Comparison of ENCODE assay signal across 24 cellular contexts in the genomic region with DNA sequence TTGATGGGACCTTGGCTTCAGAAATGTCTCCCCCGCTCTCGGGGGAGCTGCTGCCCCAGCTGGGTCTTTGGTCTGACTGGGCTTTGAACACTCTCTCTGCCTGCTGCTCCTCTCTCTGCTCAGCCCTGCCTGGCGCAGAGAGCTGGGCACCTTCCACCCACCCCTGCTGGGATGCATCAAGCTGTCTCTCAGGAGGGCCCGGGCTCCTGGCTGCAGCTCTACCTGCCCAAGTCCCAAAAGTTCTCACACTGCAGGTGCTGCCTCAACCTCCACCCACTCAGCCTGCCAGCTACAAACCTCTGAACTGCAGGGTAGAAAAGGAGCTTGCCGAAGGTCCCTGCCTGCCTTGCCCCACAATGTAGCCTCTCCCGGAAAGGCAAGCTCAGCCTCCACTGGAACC. TPM values are rescaled to one million over a fixed set of nuclear protein-coding genes. Genes with fewer than 3 reads are reported as not detected.
DNase-seq lines count a peak whose midpoint lies in the region; ATAC-seq and TF ChIP-seq lines count a peak whose summit lies in the region.
"Had no signal": no experiment of that assay in that cellular context is flagged by ENCODE, and none has a peak within 500 bp of the region (broad histone marks: within the 10 kb centered on the region; RNA-seq: fewer than 3 reads in every experiment).

No MANE protein-coding gene starts in this region.

- H2AFZ ChIP-seq in neuronal stem cell (ENCODE audit: low read length): no peak overlapping the region

- WGBS in neuronal stem cell (ENCODE audit: extremely low coverage in 2 of 2, insufficient read length in 2 of 2, insufficient replicate concordance in 1 of 2), 2 donors: no CpG with 5 or more reads among the region's 6 CpGs
- WGBS in spleen, 5 donors: 84 to 94% (median 92%) methylated on average over 3 to 6 of the region's 6 CpGs
- whole genome bisulfite sequencing in mesendoderm (ENCODE audit: extremely low coverage, insufficient coverage, low lambda C conversion rate): no CpG with 5 or more reads among the region's 6 CpGs

- H3K23ac ChIP-seq in neuronal stem cell (ENCODE audit: low read depth, low read length, poor library complexity) (peak overlapping the region; percentile 52), mesendoderm (ENCODE audit: low read length) (no peak overlapping the region)

- intact Hi-C loops in spleen (cut with DNase I; ENCODE audit: low total_unique reads): no loop called here

- no peak for TF ChIP-seq POLR2A in spleen (IDR thresholded peaks at IDR 0.05)

- no peak overlapping the region for H4K5ac ChIP-seq in mesendoderm (ENCODE audit: low read length)

- H3K27me3 ChIP-seq in RWPE2 (ENCODE audit: insufficient read depth, poor library complexity, severe bottlenecking) (no peaks in the 10 kb centered on the region), neuronal stem cell (ENCODE audit: control insufficient read depth in 3 of 3, insufficient read depth in 3 of 3, low read depth in 1 of 3, low read length in 3 of 3) (no peaks in the 10 kb centered on the region), spleen (replicated peaks in 1 of 7) (peaks cover 0 to 9% (median 0%) of the 10 kb centered on the region in 7 donors), mesendoderm (ENCODE audit: insufficient read depth, low read length, poor library complexity) (no peaks in the 10 kb centered on the region)
- H3K27me3 ChIP-seq: BE2C, BLaER1 had no signal

- DNase-seq in RWPE2 (ENCODE audit: low spot score): peak; percentile 42
- DNase-seq in mesenteric fat pad (ENCODE audit: low spot score): peak; percentile 71
- no peak for DNase-seq in neuronal stem cell (ENCODE audit: low spot score)
- peak; percentile 69 for DNase-seq in spleen
- DNase-seq in mesendoderm: no peak
- no peak for DNase-seq in OCI-M1 (lab: John Stamatoyannopoulos, UW)
- DNase-seq in pons (ENCODE audit: low spot score): no peak
- DNase-seq: 8988T; ACHN; BE2C; C1 segment of cervical spinal cord; CD4-positive, alpha-beta memory T cell; CD4-positive, CD25-positive, alpha-beta regulatory T cell; CD8-positive, alpha-beta memory T cell; COR-L47; DMS 273 treated with DMSO at 0.1 percent for 48 hours; DMS153; DMS53; DMS79 treated with DMSO at 0.1 percent for 48 hours; GF-D8 had no signal

- H3K4me1 ChIP-seq in RWPE2 (ENCODE audit: insufficient read depth, poor library complexity, severe bottlenecking): no peaks in the 10 kb centered on the region
- H3K4me1 ChIP-seq in neuronal stem cell (ENCODE audit: control insufficient read depth in 2 of 2, insufficient read depth in 1 of 2, low read depth in 1 of 2, low read length in 2 of 2): peaks cover 0 to 6% of the 10 kb centered on the region in 2 donors
- no peaks in the 10 kb centered on the region for H3K4me1 ChIP-seq in spleen
- H3K4me1 ChIP-seq in mesendoderm (ENCODE audit: control insufficient read depth, low read depth, low read length): no peaks in the 10 kb centered on the region
- H3K4me1 ChIP-seq: BE2C had no signal

- no peaks in the 10 kb centered on the region for H3K79me1 ChIP-seq in neuronal stem cell (ENCODE audit: low read depth, low read length)
- H3K79me1 ChIP-seq in mesendoderm (ENCODE audit: low read length): no peaks in the 10 kb centered on the region

- H3K9me3 ChIP-seq in RWPE2 (ENCODE audit: severe bottlenecking) (no peaks in the 10 kb centered on the region), neuronal stem cell (replicated peaks in 1 of 2; ENCODE audit: control insufficient read depth in 2 of 2, insufficient read depth in 1 of 2, low read depth in 1 of 2, low read length in 2 of 2) (no peaks in the 10 kb centered on the region), spleen (no peaks in the 10 kb centered on the region)
- H3K9me3 ChIP-seq: BE2C, BLaER1 had no signal

- H3K14ac ChIP-seq in neuronal stem cell (ENCODE audit: low read length): peak overlapping the region; percentile 32

- H3K18ac ChIP-seq in neuronal stem cell (ENCODE audit: low read length) (peak overlapping the region; percentile 48), mesendoderm (ENCODE audit: low read length) (no peak overlapping the region)

- H2BK5ac ChIP-seq in neuronal stem cell (ENCODE audit: low read length) (no peak overlapping the region), mesendoderm (ENCODE audit: low read length) (no peak overlapping the region)

- H3K27ac ChIP-seq in RWPE2 (ENCODE audit: poor library complexity, severe bottlenecking) (no peak overlapping the region), neuronal stem cell (replicated peaks; ENCODE audit: low read length) (no peak overlapping the region), spleen (no peak overlapping the region), mesendoderm (ENCODE audit: low read depth, low read length) (no peak overlapping the region)
- H3K27ac ChIP-seq: BLaER1 had no signal

- ATAC-seq in RWPE2 (ENCODE audit: low read depth): no peak

- no peaks in the 10 kb centered on the region for H3K79me2 ChIP-seq in mesendoderm (ENCODE audit: control insufficient read depth, insufficient read depth, low read length)

- H3K4ac ChIP-seq in neuronal stem cell (ENCODE audit: low read length) (no peak overlapping the region), mesendoderm (ENCODE audit: low read depth, low read length) (no peak overlapping the region)

- no peak overlapping the region for H2BK12ac ChIP-seq in neuronal stem cell (ENCODE audit: low read length)

- H3K9ac ChIP-seq in neuronal stem cell (ENCODE audit: low read depth, low read length, poor library complexity) (no peak overlapping the region), mesendoderm (ENCODE audit: low read length) (no peak overlapping the region)
- H3K9ac ChIP-seq: BLaER1 had no signal

- no peak for TF ChIP-seq CTCF in RWPE2 (IDR thresholded peaks at IDR 0.05; ENCODE audit: poor library complexity, severe bottlenecking)
- TF ChIP-seq CTCF in spleen (IDR thresholded peaks at IDR 0.05 in 8 of 11, conservative IDR thresholded peaks at IDR 0.05 in 3 of 11): no peak

- peak overlapping the region; percentile 7 for H2BK120ac ChIP-seq in neuronal stem cell (ENCODE audit: low read depth, low read length)
- no peak overlapping the region for H2BK120ac ChIP-seq in mesendoderm (ENCODE audit: low read depth, low read length)

- H2BK15ac ChIP-seq in neuronal stem cell (ENCODE audit: low read length): no peak overlapping the region
- H2BK15ac ChIP-seq in mesendoderm (replicated peaks; ENCODE audit: low read depth): no peak overlapping the region

- H3K4me3 ChIP-seq in RWPE2 (ENCODE audit: severe bottlenecking): no peak overlapping the region
- H3K4me3 ChIP-seq in neuronal stem cell (ENCODE audit: low read length in 2 of 2): no peak overlapping the region
- no peak overlapping the region for H3K4me3 ChIP-seq in spleen
- no peak overlapping the region for H3K4me3 ChIP-seq in mesendoderm (ENCODE audit: low read length)
- H3K4me3 ChIP-seq: BLaER1 had no signal

- no peak overlapping the region for H3K56ac ChIP-seq in mesendoderm (ENCODE audit: low read length)

- H3K36me3 ChIP-seq in RWPE2 (ENCODE audit: low read depth) (no peaks in the 10 kb centered on the region), neuronal stem cell (replicated peaks in 1 of 2; ENCODE audit: control insufficient read depth in 2 of 2, insufficient read depth in 2 of 2, low read length in 2 of 2) (no peaks in the 10 kb centered on the region), spleen (no peaks in the 10 kb centered on the region), mesendoderm (ENCODE audit: control insufficient read depth, insufficient read depth, low read length) (no peaks in the 10 kb centered on the region)
- H3K36me3 ChIP-seq: BE2C, BLaER1 had no signal

- H2AK5ac ChIP-seq in neuronal stem cell (ENCODE audit: low read depth, low read length) (peak overlapping the region; percentile 3), mesendoderm (ENCODE audit: low read length) (no peak overlapping the region)

- H3K4me2 ChIP-seq in neuronal stem cell (ENCODE audit: insufficient read depth, low read length, poor library complexity, severe bottlenecking) (no peak overlapping the region), mesendoderm (ENCODE audit: low read length) (no peak overlapping the region)

- no peak overlapping the region for H4K91ac ChIP-seq in neuronal stem cell (ENCODE audit: low read depth, low read length, poor library complexity)

- no peak overlapping the region for H4K8ac ChIP-seq in neuronal stem cell (ENCODE audit: low read depth, low read length)
- no peak overlapping the region for H4K8ac ChIP-seq in mesendoderm (ENCODE audit: low read depth, low read length)

RNA-seq across cellular contexts. Expression of a gene that starts 36.7 kb away (rescaled TPM):
- 0.45 TPM for total RNA-seq in mesenteric fat pad
- polyA plus RNA-seq in neuronal stem cell (2013, experiment 1 of 2): 9.6 TPM
- 9.3 TPM for polyA plus RNA-seq in neuronal stem cell (2013, experiment 2 of 2)
- under 1 TPM in 2 of 7 donors, not detected in 5; 0.13 to 0.26 TPM for total RNA-seq in spleen
- polyA plus RNA-seq in spleen: under 1 TPM in 1 of 3 donors, not detected in 2; 0.03 TPM
- 9.4 TPM for polyA plus RNA-seq in mesendoderm (2013, experiment 1 of 2)
- 10.5 TPM for polyA plus RNA-seq in mesendoderm (2013, experiment 2 of 2)
- total RNA-seq: A673; CD4-positive, alpha-beta memory T cell; CD4-positive, CD25-positive, alpha-beta regulatory T cell; CD8-positive, alpha-beta memory T cell had no signal
- polyA plus RNA-seq: AG04450; CD14-positive monocyte; CD4-positive, alpha-beta memory T cell; CD4-positive, CD25-positive, alpha-beta regulatory T cell; CD8-positive, alpha-beta memory T cell had no signal

Comparison
In these comparisons a context has a peak if more than half of its experiments do, and no peak if none do; other contexts are left out.
1. DNase-seq: peak in RWPE2 (single experiment), mesenteric fat pad (single experiment) and spleen (single experiment); none in neuronal stem cell (single experiment), mesendoderm (single experiment), OCI-M1 (single experiment) and pons (single experiment).